ENCODE assay signal across 1 cellular context in genomic region chr5:124365491-124365890, GRCh38.
TF ChIP-seq lines count a peak whose summit lies in the region.

No MANE protein-coding gene starts in this region.

TF ChIP-seq in HepG2, 621 proteins besides CTCF, POLR2A, EP300 and RAD21 (continued from another document):
- no peak for TF ChIP-seq KDM1A (CRISPR knock-in tag; IDR thresholded peaks at IDR 0.05)
- TF ChIP-seq KAT2B (IDR thresholded peaks at IDR 0.05; ENCODE audit: borderline replicate concordance, low read depth, low read length), result no peak
- no peak for TF ChIP-seq NCOR1 (IDR thresholded peaks at IDR 0.05; ENCODE audit: borderline replicate concordance, low read length)
- no peak for TF ChIP-seq ADNP (CRISPR knock-in tag; IDR thresholded peaks at IDR 0.05)
